Comparison of ENCODE assay signal across 19 cellular contexts in the genomic region with DNA sequence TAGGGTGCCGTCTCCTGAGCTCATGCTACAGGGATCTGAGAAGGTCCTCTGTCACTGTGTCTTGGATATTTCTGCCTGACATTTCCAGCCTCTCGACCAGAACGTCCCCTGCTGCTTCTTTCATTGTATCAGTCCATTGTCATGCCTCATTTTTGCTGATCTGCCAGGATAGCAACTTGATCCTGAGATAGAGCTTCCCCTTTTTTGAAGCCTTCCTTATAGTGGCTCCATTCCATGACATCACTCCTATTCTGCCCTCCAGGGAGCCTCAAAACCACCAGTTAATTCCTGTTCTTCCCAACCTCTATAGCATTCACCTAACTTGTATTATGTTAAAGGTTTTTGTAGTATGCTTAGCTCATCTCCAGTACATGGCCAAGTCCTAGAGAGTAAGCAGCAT.
"Had no signal": no experiment of that assay in that cellular context is flagged by ENCODE, and none has a peak within 500 bp of the region (broad histone marks: within the 10 kb centered on the region; RNA-seq: fewer than 3 reads in every experiment).

No MANE protein-coding gene starts in this region.

- DNase-seq: activated CD4-positive, alpha-beta T cell treated with anti-CD3 and anti-CD28 coated beads, Interleukin-2, amount 50 U/mL, for 48 hours; activated gamma-delta T cell; adrenal gland; cerebellar nuclear complex; cortex of kidney; gastrocnemius medialis; heart left ventricle; left ventricle myocardium superior; mucosa of descending colon; naive B cell; stimulated activated CD4-positive, alpha-beta T cell treated with anti-CD3 and anti-CD28 coated beads, Interleukin-12 subunit alpha, Interleukin-12 subunit beta, amount 100 ng/mL, for 4 hours; stimulated activated CD4-positive, alpha-beta T cell treated with anti-CD3 and anti-CD28 coated beads, Interleukin-1b, Interleukin-23, amount 100 ng/mL, for 48 hours; stimulated activated CD8-positive, alpha-beta memory T cell treated with anti-CD3 and anti-CD28 coated beads, Interleukin-4, amount 100 ng/mL, for 48 hours; stimulated activated naive CD4-positive, alpha-beta T cell; upper lobe of right lung; WERI-Rb-1 had no signal

- FAIRE-seq: bronchial epithelial cell had no signal

- H3K4me3 ChIP-seq: adrenal gland, gastrocnemius medialis, heart left ventricle, mucosa of descending colon, neural progenitor cell, right atrium auricular region, upper lobe of right lung had no signal

- H3K4me1 ChIP-seq: adrenal gland, right atrium auricular region, upper lobe of right lung had no signal

- H3K36me3 ChIP-seq: adrenal gland, gastrocnemius medialis, heart left ventricle, neural progenitor cell, right atrium auricular region, upper lobe of right lung, WERI-Rb-1 had no signal

- H3K27ac ChIP-seq: adrenal gland, gastrocnemius medialis, heart left ventricle, neural progenitor cell, right atrium auricular region, upper lobe of right lung, WERI-Rb-1 had no signal

- H3K9me3 ChIP-seq: adrenal gland, gastrocnemius medialis, heart left ventricle, mucosa of descending colon, right atrium auricular region, upper lobe of right lung had no signal
